ENCODE assay signal across 11 cellular contexts in genomic region chr12:5872745-5873144, GRCh38.
DNase-seq lines count a peak whose midpoint lies in the region; ATAC-seq, FAIRE-seq and TF ChIP-seq lines count a peak whose summit lies in the region.
"Had no signal": no experiment of that assay in that cellular context is flagged by ENCODE, and none has a peak within 500 bp of the region (broad histone marks: within the 10 kb centered on the region; RNA-seq: fewer than 3 reads in every experiment).

No MANE protein-coding gene starts in this region.

- ATAC-seq in GM12878: no peak
- ATAC-seq in HG02885 (IDR thresholded peaks at IDR 0.05; ENCODE audit: poor library complexity, unreplicated experiment): no peak

- H3K4me1 Mint-ChIP-seq in neural progenitor cell: peaks cover 15% of the 10 kb centered on the region

- H3K9me3 ChIP-seq in GM12878 (replicated peaks; ENCODE audit: control insufficient read depth, insufficient read depth, low read length): no peaks in the 10 kb centered on the region
- no peaks in the 10 kb centered on the region for H3K9me3 ChIP-seq in neural progenitor cell (ENCODE audit: low read depth)
- H3K9me3 ChIP-seq: SJSA1, upper lobe of left lung had no signal

- no peaks in the 10 kb centered on the region for H3K36me3 Mint-ChIP-seq in neural progenitor cell

- H2AFZ ChIP-seq in GM12878 (ENCODE audit: control insufficient read depth, low read depth, low read length) (no peak overlapping the region), neural progenitor cell (replicated peaks) (no peak overlapping the region)

- TF ChIP-seq CTCF in LNCAP (IDR thresholded peaks at IDR 0.05) (peak; percentile 36; the same call in 1 of the 2 replicates), GM12878 (IDR thresholded peaks at IDR 0.05 in 2 of 3, conservative IDR thresholded peaks at IDR 0.05 in 1 of 3; ENCODE audit: control insufficient read depth in 2 of 3, extremely low read depth in 1 of 3, insufficient read depth in 1 of 3, low read depth in 3 of 3, low read length in 3 of 3) (peak in 2 of 3 experiments; percentile 14 to 22; a peak in 2 of 6 replicates), neural progenitor cell (IDR thresholded peaks at IDR 0.05) (peak; percentile 45)

- in situ Hi-C loops in GM12878 (cut with MboI): no loop called here

- intact Hi-C loops in GM12878 (cut with micrococcal nuclease; ENCODE audit: unreplicated experiment): no loop called here

- H3K9ac ChIP-seq in GM12878 (ENCODE audit: control insufficient read depth, insufficient read depth, low read length) (no peak overlapping the region), neural progenitor cell (no peak overlapping the region)

- peaks cover 6% of the 10 kb centered on the region for H3F3A ChIP-seq in neural progenitor cell (ENCODE audit: low read depth)

- H3K36me3 ChIP-seq in GM12878 (ENCODE audit: control insufficient read depth in 2 of 2, insufficient read depth in 2 of 2, low read length in 1 of 2) (no peaks in the 10 kb centered on the region), neural progenitor cell (no peaks in the 10 kb centered on the region)
- H3K36me3 ChIP-seq: SJSA1 had no signal

- TF ChIP-seq RAD21 in GM12878 (IDR thresholded peaks at IDR 0.05; ENCODE audit: insufficient read depth, low read depth, low read length): no peak; the same call in 1 of the 2 replicates

- H3K79me2 ChIP-seq in GM12878 (ENCODE audit: control insufficient read depth, insufficient read depth, low read length) (no peaks in the 10 kb centered on the region), neural progenitor cell (ENCODE audit: low read depth) (no peaks in the 10 kb centered on the region)

- 43% methylated on average over 4 of the region's 4 CpGs for WGBS in GM12878 (ENCODE audit: insufficient coverage, insufficient replicate concordance, low lambda C conversion rate, missing lambda C conversion rate)

- TF ChIP-seq POLR2A in GM12878 (IDR thresholded peaks at IDR 0.05; ENCODE audit: low read depth, low read length): no peak

- no peak overlapping the region for H3K27ac Mint-ChIP-seq in neural progenitor cell

- peaks cover 2% of the 10 kb centered on the region for H3K9me3 Mint-ChIP-seq in neural progenitor cell

- H3K27me3 ChIP-seq in GM12878 (replicated peaks in 1 of 2; ENCODE audit: control insufficient read depth in 2 of 2, insufficient read depth in 2 of 2, low read length in 1 of 2): peaks cover 0 to 2% of the 10 kb centered on the region in 2 experiments; a peak in 1 of 4 replicates
- H3K27me3 ChIP-seq in neural progenitor cell: no peaks in the 10 kb centered on the region
- H3K27me3 ChIP-seq: SJSA1, upper lobe of left lung had no signal

- peaks cover 7% of the 10 kb centered on the region for H3K27me3 Mint-ChIP-seq in neural progenitor cell (ENCODE audit: insufficient read depth, low read depth)

- RAD21 ChIA-PET in GM12878 (lab: Charles Lee; ENCODE audit: unreplicated experiment): no interaction called here

- H3K4me1 ChIP-seq in GM12878 (ENCODE audit: control insufficient read depth, insufficient read depth, low read length) (no peaks in the 10 kb centered on the region), neural progenitor cell (peaks cover 12% of the 10 kb centered on the region)
- H3K4me1 ChIP-seq: SJSA1, upper lobe of left lung had no signal

- H4K20me1 ChIP-seq in GM12878 (ENCODE audit: control insufficient read depth, insufficient read depth): no peaks in the 10 kb centered on the region
- no peaks in the 10 kb centered on the region for H4K20me1 ChIP-seq in neural progenitor cell (ENCODE audit: low read depth)

- SMC1A ChIA-PET in GM12878 (lab: Charles Lee; ENCODE audit: uncharacterized antibody, unreplicated experiment): no interaction called here

- POLR2A ChIA-PET in GM12878 (lab: Charles Lee): no interaction called here

- TF ChIP-seq EP300 in GM12878 (IDR thresholded peaks at IDR 0.05; ENCODE audit: borderline replicate concordance in 1 of 2, control insufficient read depth in 1 of 2, low read depth in 2 of 2, low read length in 2 of 2): no peak

- no peak overlapping the region for H3K4me3 Mint-ChIP-seq in neural progenitor cell

- DNase-seq in DMS153 treated with DMSO at 0.1 percent for 48 hours (lab: John Stamatoyannopoulos, UW; ENCODE audit: unreplicated experiment): peak; percentile 6
- no peak for DNase-seq in DMS153 (lab: John Stamatoyannopoulos, UW)
- no peak for DNase-seq in GM12878 (ENCODE audit: low read depth, low spot score)
- peak; percentile 19 for DNase-seq in neural progenitor cell (ENCODE audit: low spot score)
- DNase-seq in activated CD8-positive, alpha-beta memory T cell treated with anti-CD3 and anti-CD28 coated beads, Interleukin-2, amount 50 U/mL, for 48 hours: no peak
- DNase-seq in nucleus accumbens (lab: John Stamatoyannopoulos, UW): no peak
- DNase-seq: effector memory CD4-positive, alpha-beta T cell; upper lobe of left lung had no signal

- CTCF ChIA-PET in GM12878 (lab: Yijun Ruan, JAX): interaction anchor here (2.1 kb wide), 1 partner anchor 128 kb away, joined by 8 read pairs; no protein-coding TSS in a partner anchor

- H3K4me2 ChIP-seq in GM12878 (ENCODE audit: control insufficient read depth, insufficient read depth) (no peak overlapping the region), neural progenitor cell (no peak overlapping the region)

- H3K27ac ChIP-seq in GM12878 (ENCODE audit: control insufficient read depth, insufficient read depth) (no peak overlapping the region), neural progenitor cell (no peak overlapping the region)
- H3K27ac ChIP-seq: SJSA1, upper lobe of left lung had no signal

- no TSS peak for BruUV-seq in GM12878 (replicated peaks; lab: Mats Ljungman, UMichigan)

- H3K4me3 ChIP-seq in GM12878 (no peak overlapping the region), neural progenitor cell (no peak overlapping the region)
- H3K4me3 ChIP-seq: SJSA1, upper lobe of left lung had no signal

- FAIRE-seq in GM12878 (lab: Jason Lieb, UNC): no peak

TF ChIP-seq in GM12878, 131 proteins besides CTCF, POLR2A, EP300 and RAD21:
- no peak for TF ChIP-seq ESRRA (IDR thresholded peaks at IDR 0.05; ENCODE audit: low read length)
- no peak for TF ChIP-seq PKNOX1 (IDR thresholded peaks at IDR 0.05)
- no peak for TF ChIP-seq IKZF1 (conservative IDR thresholded peaks at IDR 0.05)
- no peak for TF ChIP-seq GABPA (IDR thresholded peaks at IDR 0.05; ENCODE audit: low read depth)
- TF ChIP-seq BMI1 (IDR thresholded peaks at IDR 0.05; ENCODE audit: borderline replicate concordance): no peak
- TF ChIP-seq ZZZ3 (IDR thresholded peaks at IDR 0.05; ENCODE audit: control insufficient read depth, insufficient read length, low read depth): no peak
- no peak for TF ChIP-seq IRF5 (IDR thresholded peaks at IDR 0.05; ENCODE audit: borderline replicate concordance)
- TF ChIP-seq JUND (IDR thresholded peaks at IDR 0.05; ENCODE audit: low read depth, low read length): no peak
- TF ChIP-seq MTA3 (IDR thresholded peaks at IDR 0.05; ENCODE audit: borderline replicate concordance, low read length): no peak
- no peak for TF ChIP-seq CHD2 (IDR thresholded peaks at IDR 0.05; ENCODE audit: borderline replicate concordance, low read depth, low read length)
- TF ChIP-seq POU2F2 (IDR thresholded peaks at IDR 0.05; ENCODE audit: borderline replicate concordance, low read depth, low read length): no peak
- TF ChIP-seq EZH2 (IDR thresholded peaks at IDR 0.05; ENCODE audit: borderline replicate concordance, control insufficient read depth, low read depth, low read length): no peak
- no peak for TF ChIP-seq SKIL (IDR thresholded peaks at IDR 0.05; ENCODE audit: low read depth, poor library complexity, severe bottlenecking)

Comparison
In these comparisons a context has a peak if more than half of its experiments do, and no peak if none do; other contexts are left out.
1. DNase-seq: peak in DMS153 treated with DMSO at 0.1 percent for 48 hours (single experiment) and neural progenitor cell (single experiment); none in DMS153 (single experiment), GM12878 (single experiment), activated CD8-positive, alpha-beta memory T cell treated with anti-CD3 and anti-CD28 coated beads, Interleukin-2, amount 50 U/mL, for 48 hours (single experiment) and nucleus accumbens (0 of 56).
2. Peak in every context shown above with its lines, with median percentiles within 50 percentile points of each other: CTCF ChIP-seq.